ENCODE assay signal across 8 cellular contexts in the genomic region with DNA sequence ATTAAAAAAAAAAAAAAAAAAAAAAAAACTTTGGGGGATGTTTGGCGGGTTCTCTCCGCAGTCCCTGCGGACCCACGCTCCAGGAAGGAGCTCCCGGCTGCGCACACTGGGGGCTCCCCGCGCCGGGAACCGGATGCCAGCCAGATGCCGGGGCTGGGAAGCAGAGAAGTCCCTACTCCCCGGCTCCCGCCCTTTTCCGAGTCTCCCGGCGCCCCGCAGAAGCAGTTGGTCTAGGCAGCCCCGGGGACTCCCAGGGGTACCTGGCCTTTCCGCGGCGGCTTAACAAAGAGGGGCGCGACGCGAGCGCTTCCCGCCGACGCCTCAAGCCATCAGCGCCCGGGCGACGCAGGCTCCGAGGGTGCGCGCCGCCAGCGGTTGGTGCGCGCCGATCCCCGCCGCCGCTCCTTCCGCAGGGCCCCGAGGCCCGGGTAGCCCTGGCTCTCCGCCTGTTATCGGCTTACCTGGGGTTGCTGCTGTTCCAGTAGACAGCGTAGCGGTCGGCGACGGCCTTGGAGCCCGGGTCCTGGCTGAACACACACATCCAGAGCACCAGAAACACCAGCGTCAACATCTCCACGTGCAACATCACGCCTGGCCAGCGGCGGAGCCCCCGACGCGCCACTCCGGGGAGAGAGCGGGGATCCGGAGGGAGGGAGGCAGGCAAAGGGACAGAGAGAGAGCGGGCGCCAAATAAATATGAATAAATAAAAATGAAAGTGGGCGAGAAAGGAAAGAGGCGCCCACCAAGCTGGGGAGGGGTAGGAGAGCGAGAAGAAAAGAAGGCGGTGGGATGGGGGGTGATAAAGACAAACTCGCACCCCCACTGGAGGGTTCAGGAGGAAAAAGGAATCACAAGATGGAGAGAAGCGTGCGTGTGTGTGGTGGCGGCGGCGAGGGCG. TPM values are rescaled to one million over a fixed set of nuclear protein-coding genes. Genes with fewer than 3 reads are reported as not detected.
DNase-seq lines count a peak whose midpoint lies in the region; ATAC-seq, FAIRE-seq and TF ChIP-seq lines count a peak whose summit lies in the region.

No MANE protein-coding gene starts in this region.

- H3K36me3 ChIP-seq in iPS-15b (ENCODE audit: control insufficient read depth, insufficient read depth, low read length) (no peaks in the 10 kb centered on the region), small intestine (ENCODE audit: control insufficient read depth in 2 of 2, insufficient read depth in 2 of 2, low read length in 2 of 2) (no peaks in the 10 kb centered on the region)

- FAIRE-seq in GM12891 (lab: Jason Lieb, UNC) (peak; percentile 48), small intestine (lab: Jason Lieb, UNC) (no peak)

- H3K9me3 ChIP-seq in AG04450 (ENCODE audit: control insufficient read depth, insufficient read depth, low read length) (no peaks in the 10 kb centered on the region; the same call in 1 of the 2 replicates), iPS-15b (ENCODE audit: control insufficient read depth, insufficient read depth, low read length) (no peaks in the 10 kb centered on the region), small intestine (ENCODE audit: control insufficient read depth, low read depth) (no peaks in the 10 kb centered on the region)

- no peak overlapping the region for H3K27ac ChIP-seq in AG04450 (ENCODE audit: low read depth, low read length)
- peak overlapping the region in 1 of 2 donors; percentile 9 for H3K27ac ChIP-seq in small intestine (ENCODE audit: low read depth in 1 of 2, low read length in 1 of 2)

- WGBS in small intestine, 3 donors: 1% methylated on average over 70 to 79 of the region's 79 CpGs

- no peak for ATAC-seq in HG03280 (IDR thresholded peaks at IDR 0.05; ENCODE audit: unreplicated experiment)

- H3K27me3 ChIP-seq in AG04450 (ENCODE audit: control insufficient read depth, insufficient read depth, low read length) (peaks cover 11% of the 10 kb centered on the region), iPS-15b (ENCODE audit: control insufficient read depth, insufficient read depth, low read length) (peaks cover 29% of the 10 kb centered on the region), small intestine (ENCODE audit: control insufficient read depth in 2 of 2, insufficient read depth in 2 of 2, low read length in 2 of 2) (peaks cover 8 to 14% of the 10 kb centered on the region in 2 donors)

- peak overlapping the region; percentile 65 for H3K9ac ChIP-seq in iPS-15b (ENCODE audit: low read depth, low read length)

- TF ChIP-seq CTCF in AG04450 (IDR thresholded peaks at IDR 0.05; ENCODE audit: low read depth, low read length) (no peak), astrocyte of the cerebellum (IDR thresholded peaks at IDR 0.05; ENCODE audit: low read depth, low read length, missing control alignments) (no peak)

- in situ Hi-C loops in astrocyte of the cerebellum (cut with HindIII; ENCODE audit: low sequenced_read_pairs): no loop called here

- TF ChIP-seq POLR2A in GM12891 (IDR thresholded peaks at IDR 0.05; ENCODE audit: low read depth, low read length): no peak

- POLR2A ChIA-PET in AG04450 (lab: Yijun Ruan, JAX): interaction anchor here (0.6 to 0.7 kb wide), 3 partner anchors 27 to 421 kb away, joined by 5 to 9 read pairs (median 6); no protein-coding TSS in a partner anchor

- DNase-seq in AG04450 (ENCODE audit: low read depth, low spot score): no peak
- peak; percentile 12 for DNase-seq in GM12891 (ENCODE audit: insufficient read length, low spot score)
- DNase-seq in NCI-H2029 treated with DMSO at 0.1 percent for 48 hours (lab: John Stamatoyannopoulos, UW): peak; percentile 50
- no peak for DNase-seq in astrocyte of the cerebellum (ENCODE audit: low read depth)
- DNase-seq in small intestine: peak; percentile 9
- DNase-seq in DMS79 treated with DMSO at 0.1 percent for 48 hours (lab: John Stamatoyannopoulos, UW): no peak

- peak overlapping the region; percentile 70 for H3K4me3 ChIP-seq in AG04450 (ENCODE audit: low read depth, low read length)
- peak overlapping the region; percentile 57 for H3K4me3 ChIP-seq in astrocyte of the cerebellum (ENCODE audit: low read depth, low read length)
- H3K4me3 ChIP-seq in iPS-15b (ENCODE audit: low read depth, low read length): peak overlapping the region; percentile 91
- peak overlapping the region; percentile 42 to 67 for H3K4me3 ChIP-seq in small intestine (ENCODE audit: low read depth in 1 of 2, low read length in 2 of 2)

- CTCF ChIA-PET in AG04450 (lab: Charles Lee): interaction anchor here (0.6 to 0.7 kb wide), 3 partner anchors 137 to 1251 kb away, joined by 4 to 8 read pairs (median 7); no protein-coding TSS in a partner anchor

- peaks cover 5% of the 10 kb centered on the region for H3K4me1 ChIP-seq in iPS-15b (ENCODE audit: control insufficient read depth, insufficient read depth, low read length)
- H3K4me1 ChIP-seq in small intestine (ENCODE audit: control insufficient read depth in 2 of 2, insufficient read depth in 1 of 2, low read depth in 1 of 2, low read length in 1 of 2): peaks cover 2 to 5% of the 10 kb centered on the region in 2 donors

TF ChIP-seq in GM12891, 5 proteins besides CTCF, POLR2A, EP300 and RAD21:
- TF ChIP-seq SPI1 (IDR thresholded peaks at IDR 0.05; ENCODE audit: low read depth, low read length): no peak

RNA-seq across cellular contexts. Expression of a gene that starts 0.5 kb away (rescaled TPM):
- polyA plus RNA-seq in AG04450 (2011; rRNA removed) (2.4 and 3.0 TPM in 2 replicates), small intestine (1 to 10 TPM in 1 of 3 donors, under 1 TPM in 1, not detected in 1; 0.54 to 1.7 TPM)
- polyA minus RNA-seq in AG04450 (2011; rRNA and poly(A)+ RNA removed): 3.5 and 7.2 TPM in 2 replicates
- 0.60 TPM for polyA plus RNA-seq in GM12891 (2012; ENCODE audit: low read depth, missing spikeins)

Comparison
In these comparisons a context has a peak if more than half of its experiments do, and no peak if none do; other contexts are left out.
1. DNase-seq: peak in GM12891 (single experiment), NCI-H2029 treated with DMSO at 0.1 percent for 48 hours (single experiment) and small intestine (single experiment); none in AG04450 (single experiment), astrocyte of the cerebellum (single experiment) and DMS79 treated with DMSO at 0.1 percent for 48 hours (single experiment).
2. Peak in every context shown above with its lines, with median percentiles within 50 percentile points of each other: H3K4me3 ChIP-seq.